Comparison of ENCODE assay signal across 13 cellular contexts in the genomic region with DNA sequence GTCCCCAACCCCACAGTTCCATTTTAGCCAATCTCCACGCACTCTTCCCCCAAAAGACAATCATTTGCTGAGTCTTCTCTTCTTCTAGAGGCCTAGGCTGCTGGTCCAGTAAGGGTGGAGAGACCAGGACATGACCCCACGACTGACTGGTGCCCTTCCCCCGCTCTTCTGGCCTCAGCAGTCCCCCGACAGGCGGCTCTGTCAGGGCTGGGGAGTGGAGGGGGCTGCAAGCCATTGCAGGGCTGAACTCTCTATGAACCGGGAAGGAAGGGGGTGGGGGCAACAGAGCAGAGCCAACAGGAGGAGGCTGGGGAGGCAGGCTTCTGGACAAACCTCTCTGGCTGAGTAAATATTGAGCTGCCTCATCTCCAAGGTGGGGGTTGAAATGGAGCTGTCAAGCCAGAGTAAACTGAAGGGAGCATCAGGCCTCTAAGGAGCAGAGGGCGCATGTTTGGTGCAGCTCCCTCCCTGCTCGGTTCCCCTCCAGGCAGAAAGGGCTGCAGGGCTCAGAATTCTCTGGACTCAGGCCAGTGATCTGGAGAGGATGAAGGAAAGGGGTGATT. TPM values are rescaled to one million over a fixed set of nuclear protein-coding genes. Genes with fewer than 3 reads are reported as not detected.
A peak's percentile ranks its signal among the peaks of the same experiment; 100 is the strongest.
DNase-seq lines count a peak whose midpoint lies in the region; ATAC-seq, FAIRE-seq and TF ChIP-seq lines count a peak whose summit lies in the region.
"Had no signal": no experiment of that assay in that cellular context is flagged by ENCODE, and none has a peak within 500 bp of the region (broad histone marks: within the 10 kb centered on the region; RNA-seq: fewer than 3 reads in every experiment).

No MANE protein-coding gene starts in this region.

- H3K4ac ChIP-seq in H9 (ENCODE audit: low read depth, low read length), result no peak overlapping the region

- H2BK120ac ChIP-seq in H9 (ENCODE audit: low read depth, low read length, poor library complexity, severe bottlenecking), result no peak overlapping the region

- peak in 1 of 2 experiments; percentile 52; a peak in 1 of 5 replicates for TF ChIP-seq EP300 in A549 (IDR thresholded peaks at IDR 0.05)

- no peak overlapping the region for H3K18ac ChIP-seq in H9 (ENCODE audit: insufficient read length, low read depth, low read length)

- FAIRE-seq in A549 (lab: Jason Lieb, UNC), result no peak
- FAIRE-seq: bronchial epithelial cell, keratinocyte had no signal

- no peak overlapping the region for H2BK5ac ChIP-seq in H9 (ENCODE audit: insufficient read length, low read length)

- H3K4me2 ChIP-seq in A549 (peak overlapping the region; percentile 66), H9 (ENCODE audit: insufficient read depth, insufficient read length, low read length) (no peak overlapping the region), PC-9 (peak overlapping the region; percentile 21)

- H2AFZ ChIP-seq in H9 (ENCODE audit: low read length) (no peak overlapping the region), PC-9 (no peak overlapping the region)

- H4K20me1 ChIP-seq in H9 (ENCODE audit: control insufficient read depth, insufficient read depth, insufficient read length), result no peaks in the 10 kb centered on the region
- no peaks in the 10 kb centered on the region for H4K20me1 ChIP-seq in PC-9 (ENCODE audit: insufficient read depth)

- peaks cover 100% of the 10 kb centered on the region for H3K27me3 Mint-ChIP-seq in H9 (ENCODE audit: low read depth)

- peaks cover 8% of the 10 kb centered on the region; the same call in 1 of the 2 replicates for H3F3A ChIP-seq in PC-9 (ENCODE audit: insufficient read depth, low read depth)

- no peak overlapping the region for H4K91ac ChIP-seq in H9 (ENCODE audit: insufficient read length, low read depth, low read length)

- no peak overlapping the region for H4K5ac ChIP-seq in H9 (ENCODE audit: insufficient read length, low read depth, low read length)

- H3K9me3 Mint-ChIP-seq in H9, result peaks cover 4 to 29% of the 10 kb centered on the region in 2 experiments; a peak in 3 of 5 replicates
- H3K9me3 Mint-ChIP-seq: activated T-cell treated with anti-CD3 and anti-CD28 coated beads, Interleukin-2, amount 50 U/mL, for 24 hours had no signal

- no peak overlapping the region for H3K4me3 ChIP-seq in A549
- H3K4me3 ChIP-seq in PC-9, result no peak overlapping the region
- H3K4me3 ChIP-seq in kidney epithelial cell (ENCODE audit: low read depth, low read length), result no peak overlapping the region

- no TSS peak for BruUV-seq in PC-9 (replicated peaks; lab: Mats Ljungman, UMichigan)

- H3K56ac ChIP-seq in H9 (ENCODE audit: insufficient read length, low read depth, low read length), result no peak overlapping the region

- H3K14ac ChIP-seq in H9 (ENCODE audit: insufficient read depth, low read length), result no peak overlapping the region

- H3K79me1 ChIP-seq in H9 (ENCODE audit: insufficient read depth, low read depth, low read length, poor library complexity, severe bottlenecking), result no peaks in the 10 kb centered on the region

- ATAC-seq in A549, result peak; percentile 84 to 94
- ATAC-seq in HG03354 (IDR thresholded peaks at IDR 0.05; ENCODE audit: poor library complexity, severe bottlenecking, unreplicated experiment), result no peak
- no peak for ATAC-seq in HG02763 (IDR thresholded peaks at IDR 0.05; ENCODE audit: unreplicated experiment)

- no peaks in the 10 kb centered on the region for H3K23me2 ChIP-seq in H9 (ENCODE audit: insufficient read length, low read depth, low read length, poor library complexity, severe bottlenecking)

- CTCF ChIA-PET in A549 (lab: Yijun Ruan, JAX) (interaction anchor here (0.6 to 2.1 kb wide), 13 partner anchors 9 to 186 kb away, joined by 3 to 7 read pairs (median 4); no protein-coding TSS in a partner anchor), PC-9 (lab: Charles Lee) (interaction anchor here (0.5 kb wide), 1 partner anchor 48 kb away, joined by 7 read pairs; no protein-coding TSS in a partner anchor)

- no peak overlapping the region for H3K23ac ChIP-seq in H9 (ENCODE audit: insufficient read length, low read depth, low read length)

- no peaks in the 10 kb centered on the region for H3K36me3 ChIP-seq in PC-9 (ENCODE audit: low read depth)
- H3K36me3 ChIP-seq in kidney epithelial cell (ENCODE audit: control insufficient read depth, insufficient read depth, low read length), result no peaks in the 10 kb centered on the region

- H3K27me3 ChIP-seq in H9 (ENCODE audit: insufficient read depth, low read length) (peaks cover 43% of the 10 kb centered on the region; the same call in 1 of the 2 replicates), PC-9 (ENCODE audit: insufficient read depth, low read depth) (no peaks in the 10 kb centered on the region), kidney epithelial cell (ENCODE audit: control insufficient read depth, insufficient read depth, low read length) (no peaks in the 10 kb centered on the region)

- DNase-seq in A549 (ENCODE audit: low read depth in 1 of 2, low spot score in 1 of 2), result peak; percentile 59 to 95
- DNase-seq in H9, result peak; percentile 72
- DNase-seq in PC-9, result peak; percentile 35 to 58
- DNase-seq in kidney epithelial cell (ENCODE audit: low read depth), result no peak
- DNase-seq in activated CD4-positive, CD25-positive, alpha-beta regulatory T cell (lab: John Stamatoyannopoulos, UW), result no peak
- DNase-seq in NCI-H187 treated with DMSO at 0.1 percent for 48 hours (lab: John Stamatoyannopoulos, UW), result no peak
- DNase-seq: activated T-cell treated with anti-CD3 and anti-CD28 coated beads, Interleukin-2, amount 50 U/mL, for 24 hours had no signal

- no peak overlapping the region for H2BK20ac ChIP-seq in H9 (ENCODE audit: low read depth, low read length, poor library complexity, severe bottlenecking)

- peaks cover 44% of the 10 kb centered on the region for H3K4me1 ChIP-seq in A549
- peaks cover 11% of the 10 kb centered on the region for H3K4me1 ChIP-seq in H9 (ENCODE audit: insufficient read depth, low read length)
- H3K4me1 ChIP-seq in PC-9 (replicated peaks; ENCODE audit: insufficient read depth), result peaks cover 24% of the 10 kb centered on the region

- no peaks in the 10 kb centered on the region for H3K79me2 ChIP-seq in H9 (ENCODE audit: insufficient read depth, low read length)
- H3K79me2 ChIP-seq in PC-9 (ENCODE audit: low read depth), result no peaks in the 10 kb centered on the region

- H3K27ac Mint-ChIP-seq in H9, result no peak overlapping the region; a peak in 1 of 7 replicates
- H3K27ac Mint-ChIP-seq: activated T-cell treated with anti-CD3 and anti-CD28 coated beads, Interleukin-2, amount 50 U/mL, for 24 hours had no signal

- no peak overlapping the region for H3T11ph ChIP-seq in H9 (ENCODE audit: low read length)

- TF ChIP-seq POLR2A in A549 (IDR thresholded peaks at IDR 0.05; ENCODE audit: low read length), result no peak

- no peaks in the 10 kb centered on the region for H3K9me3 ChIP-seq in A549
- no peaks in the 10 kb centered on the region for H3K9me3 ChIP-seq in H9 (ENCODE audit: control insufficient read depth, low read depth, low read length)
- H3K9me3 ChIP-seq in PC-9 (ENCODE audit: insufficient read depth, low read depth), result no peaks in the 10 kb centered on the region

- H3K27ac ChIP-seq in A549 (peak overlapping the region; percentile 77 to 80), H9 (ENCODE audit: insufficient read length, low read depth, low read length) (no peak overlapping the region), PC-9 (no peak overlapping the region)

- peaks cover 37 to 45% of the 10 kb centered on the region in 2 experiments for H3K4me1 Mint-ChIP-seq in H9

- peak in 1 of 2 experiments; percentile 10; a peak in 2 of 5 replicates for TF ChIP-seq RAD21 in A549 (conservative IDR thresholded peaks at IDR 0.05 in 1 of 2, IDR thresholded peaks at IDR 0.05 in 1 of 2)

- intact Hi-C loops in PC-9 (cut with micrococcal nuclease; ENCODE audit: unreplicated experiment), result no loop called here

- H3K9ac ChIP-seq in H9 (ENCODE audit: extremely low read depth, insufficient read length, low read length), result no peak overlapping the region

- POLR2A ChIA-PET in A549 (lab: Yijun Ruan, JAX) (interaction anchor here (0.6 to 0.7 kb wide), 2 partner anchors 16 to 33 kb away, joined by 3 to 4 read pairs; no protein-coding TSS in a partner anchor), PC-9 (lab: Charles Lee; ENCODE audit: unreplicated experiment) (interaction anchor here (0.5 to 0.8 kb wide), 2 partner anchors 38 to 86 kb away, joined by 3 to 5 read pairs; no protein-coding TSS in a partner anchor)

- WGBS in A549 (ENCODE audit: missing lambda C conversion rate), result 15% methylated on average over 8 of the region's 8 CpGs
- WGBS in H9 (ENCODE audit: extremely low coverage, insufficient read length, low lambda C conversion rate), result no CpG with 5 or more reads among the region's 8 CpGs

- no peak overlapping the region for H4K8ac ChIP-seq in H9 (replicated peaks; ENCODE audit: insufficient read length, low read depth, low read length)

- no peak for TF ChIP-seq CTCF in A549 (IDR thresholded peaks at IDR 0.05)
- TF ChIP-seq CTCF in H9 (conservative IDR thresholded peaks at IDR 0.05), result no peak
- TF ChIP-seq CTCF in PC-9 (conservative IDR thresholded peaks at IDR 0.05), result no peak
- TF ChIP-seq CTCF in kidney epithelial cell (IDR thresholded peaks at IDR 0.05; ENCODE audit: insufficient read depth, low read length, poor library complexity, severe bottlenecking), result peak; percentile 1

- H3K4me3 Mint-ChIP-seq in H9, result peak overlapping the region in 1 of 2 experiments; percentile 33; a peak in 1 of 5 replicates
- H3K4me3 Mint-ChIP-seq: activated T-cell treated with anti-CD3 and anti-CD28 coated beads, Interleukin-2, amount 50 U/mL, for 24 hours had no signal

- no peak overlapping the region for H2BK15ac ChIP-seq in H9 (ENCODE audit: low read depth, low read length)

- no peak overlapping the region for H2AK5ac ChIP-seq in H9 (ENCODE audit: insufficient read length, low read length)

- no peak overlapping the region for H2BK12ac ChIP-seq in H9 (ENCODE audit: insufficient read length, low read depth, low read length)

- H3K9me2 ChIP-seq in PC-9 (ENCODE audit: insufficient read depth), result no peaks in the 10 kb centered on the region

- H3K36me3 Mint-ChIP-seq in H9 (ENCODE audit: insufficient read depth in 1 of 3, low read depth in 3 of 3), result peaks cover 0 to 2% (median 0%) of the 10 kb centered on the region in 3 experiments; a peak in 1 of 7 replicates

RNA-seq across cellular contexts. Expression of gene HOXB1, which starts 8.7 kb away (rescaled TPM):
- not detected in 2 replicates for polyA plus RNA-seq in A549 (2011; rRNA removed)
- polyA plus RNA-seq in A549 (2012; cell fraction: cytosol; rRNA removed), result not detected in 2 replicates
- polyA plus RNA-seq in A549 (2012; cell fraction: nucleus; rRNA removed), result 0.06 TPM in 1 of 2 replicates, not detected in the other
- not detected in 3 replicates for polyA plus RNA-seq in A549 (2017; fragmentation: RNase III; extraction: RNeasy Plus Mini Kit Qiagen cat#74134 plus additional on column Dnase treatment)
- not detected in 2 replicates for polyA minus RNA-seq in A549 (2011; rRNA and poly(A)+ RNA removed)
- total RNA-seq in H9 (2021), result not detected in 2 replicates
- total RNA-seq in PC-9 (2021), result not detected in 2 replicates
- not detected in 2 replicates for total RNA-seq in kidney epithelial cell
- total RNA-seq: bronchial epithelial cell, osteoblast, RPMI7951 had no signal
- polyA plus RNA-seq: keratinocyte had no signal

RNA-seq across cellular contexts. Expression of gene HOXB2, which starts 22.8 kb away (rescaled TPM):
- polyA plus RNA-seq in A549 (2011; rRNA removed) (2.6 and 2.7 TPM in 2 replicates), A549 (2017; fragmentation: RNase III; extraction: RNeasy Plus Mini Kit Qiagen cat#74134 plus additional on column Dnase treatment) (0.58 to 0.65 TPM (median 0.60 TPM) in 3 replicates)
- 1.8 and 2.7 TPM in 2 replicates for polyA plus RNA-seq in A549 (2012; cell fraction: cytosol; rRNA removed)
- polyA plus RNA-seq in A549 (2012; cell fraction: nucleus; rRNA removed), result 3.6 and 3.7 TPM in 2 replicates
- polyA minus RNA-seq in A549 (2011; rRNA and poly(A)+ RNA removed), result 0.79 and 0.92 TPM in 2 replicates
- total RNA-seq in H9 (2021) (not detected in 2 replicates), PC-9 (2021) (0.31 and 0.90 TPM in 2 replicates), kidney epithelial cell (15.2 and 24.6 TPM in 2 replicates)
- total RNA-seq: bronchial epithelial cell had no signal

RNA-seq across cellular contexts. Expression of gene HOXB4, which starts 56.0 kb away (rescaled TPM):
- 0.74 and 0.75 TPM in 2 replicates for polyA plus RNA-seq in A549 (2011; rRNA removed)
- 0.25 and 0.29 TPM in 2 replicates for polyA plus RNA-seq in A549 (2012; cell fraction: cytosol; rRNA removed)
- 1.6 TPM in 2 replicates for polyA plus RNA-seq in A549 (2012; cell fraction: nucleus; rRNA removed)
- 0.24 to 0.37 TPM (median 0.30 TPM) in 3 replicates for polyA plus RNA-seq in A549 (2017; fragmentation: RNase III; extraction: RNeasy Plus Mini Kit Qiagen cat#74134 plus additional on column Dnase treatment)
- 0.44 and 0.99 TPM in 2 replicates for polyA minus RNA-seq in A549 (2011; rRNA and poly(A)+ RNA removed)
- not detected in 2 replicates for total RNA-seq in H9 (2021)
- total RNA-seq in PC-9 (2021), result 2.0 and 2.1 TPM in 2 replicates
- total RNA-seq in kidney epithelial cell, result 3.6 and 4.4 TPM in 2 replicates
- total RNA-seq: bronchial epithelial cell had no signal

Comparison
In these comparisons a context has a peak if more than half of its experiments do, and no peak if none do; other contexts are left out.
1. ATAC-seq: peak in A549 (2 of 2); none in HG03354 (single experiment) and HG02763 (single experiment).
2. DNase-seq: peak in A549 (2 of 2), H9 (single experiment) and PC-9 (2 of 2); none in kidney epithelial cell (single experiment), activated CD4-positive, CD25-positive, alpha-beta regulatory T cell (0 of 4) and NCI-H187 treated with DMSO at 0.1 percent for 48 hours (single experiment).
3. H3K27ac ChIP-seq: peak in A549 (2 of 2); none in H9 (single experiment) and PC-9 (single experiment).